Comparison of ENCODE assay signal across 23 cellular contexts in the genomic region with DNA sequence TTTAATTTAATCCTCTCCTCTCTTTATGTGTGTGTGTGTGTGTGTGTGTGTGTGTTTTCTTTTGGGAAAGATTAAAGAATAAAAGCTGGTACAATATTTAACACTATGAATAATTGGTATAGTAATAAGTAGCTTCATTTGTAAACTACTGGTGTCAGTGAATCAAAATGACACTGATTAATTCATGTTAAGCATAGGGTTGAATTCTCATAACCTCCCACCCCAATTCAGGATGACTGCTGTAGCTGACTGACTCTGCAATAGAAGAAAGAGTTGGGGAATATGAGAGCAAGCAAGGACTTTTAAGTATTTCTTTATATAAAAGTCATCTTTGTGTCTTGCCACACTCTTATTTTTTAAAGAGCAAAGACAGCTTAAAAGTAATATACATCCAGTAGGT.
"Had no signal": no experiment of that assay in that cellular context is flagged by ENCODE, and none has a peak within 500 bp of the region (broad histone marks: within the 10 kb centered on the region; RNA-seq: fewer than 3 reads in every experiment).

No MANE protein-coding gene starts in this region.

- FAIRE-seq: bronchial epithelial cell had no signal

- DNase-seq: activated CD4-positive, alpha-beta T cell treated with anti-CD3 and anti-CD28 coated beads for 1 hour; activated CD4-positive, alpha-beta T cell treated with anti-CD3 and anti-CD28 coated beads, Interleukin-2, amount 50 U/mL, for 1 hour; activated CD8-positive, alpha-beta memory T cell treated with anti-CD3 and anti-CD28 coated beads for 24 hours; activated naive CD8-positive, alpha-beta T cell treated with anti-CD3 and anti-CD28 coated beads, Interleukin-2, amount 50 U/mL, for 24 hours; amniotic stem cell; body of pancreas; central memory CD4-positive, alpha-beta T cell; KG1; NCI-H1092; NCI-H1417; NCI-H1694; NCI-H2029; NCI-H510A treated with DMSO at 0.1 percent for 48 hours; Peyer's patch; Right ventricle myocardium superior; SJCRH30; SW 1271 had no signal

- H3K9me3 ChIP-seq: ascending aorta, body of pancreas, Peyer's patch had no signal

- H3K4me3 ChIP-seq: ascending aorta, body of pancreas, Peyer's patch, SJCRH30 had no signal

- H3K27ac ChIP-seq: ascending aorta, body of pancreas, Peyer's patch, RWPE1, SJCRH30 had no signal

- H3K27ac Mint-ChIP-seq: activated naive CD8-positive, alpha-beta T cell treated with anti-CD3 and anti-CD28 coated beads, Interleukin-2, amount 50 U/mL, for 24 hours; activated T-helper 2 cell treated with anti-CD3 and anti-CD28 coated beads, Interferon-gamma antibody, Interleukin-2, Interleukin-4, amounts not matched to agents 10 μg/mL and 5 μg/mL and 100 μg/mL, durations not matched to agents 14 hours and 24 hours and 36 hours; IgD-negative memory B cell had no signal

- H3K27me3 ChIP-seq: ascending aorta, body of pancreas, Peyer's patch, SJCRH30 had no signal

- H3K4me3 Mint-ChIP-seq: activated naive CD8-positive, alpha-beta T cell treated with anti-CD3 and anti-CD28 coated beads, Interleukin-2, amount 50 U/mL, for 24 hours; IgD-negative memory B cell had no signal

- H3K27me3 Mint-ChIP-seq: activated naive CD8-positive, alpha-beta T cell treated with anti-CD3 and anti-CD28 coated beads, Interleukin-2, amount 50 U/mL, for 24 hours; IgD-negative memory B cell had no signal

- H3K4me1 ChIP-seq: ascending aorta, body of pancreas, Peyer's patch, SJCRH30 had no signal

- ATAC-seq: activated naive CD8-positive, alpha-beta T cell treated with anti-CD3 and anti-CD28 coated beads, Interleukin-2, amount 50 U/mL, for 24 hours; body of pancreas; SK-N-SH treated with all-trans-retinoic acid at 6 μM for 48 hours had no signal
